In the genomic region with DNA sequence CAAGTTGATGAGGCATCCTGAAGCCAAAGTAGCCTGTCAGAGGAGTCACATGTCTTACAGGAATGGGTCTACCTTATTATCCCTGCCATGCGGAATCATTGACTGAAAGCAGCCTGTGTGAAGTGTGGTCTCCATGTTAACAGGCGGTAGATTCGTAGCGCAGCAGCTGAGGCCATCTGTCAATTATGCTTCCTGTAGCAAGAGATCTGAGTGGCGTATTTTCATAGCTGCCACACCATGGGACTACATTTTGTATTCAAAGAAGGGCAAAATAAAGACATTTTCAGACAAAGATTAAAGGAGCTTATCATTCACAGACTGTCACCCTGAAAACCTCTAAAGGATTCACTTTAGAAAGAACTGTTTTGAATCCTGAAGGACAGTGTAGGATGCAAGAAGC, we compare ENCODE assay signal across 20 cellular contexts.
"Had no signal": no experiment of that assay in that cellular context is flagged by ENCODE, and none has a peak within 500 bp of the region (broad histone marks: within the 10 kb centered on the region; RNA-seq: fewer than 3 reads in every experiment).

No MANE protein-coding gene starts in this region.

- H3K27me3 ChIP-seq: ascending aorta, gastrocnemius medialis, tibial artery had no signal

- H3K27ac ChIP-seq: ascending aorta, breast epithelium, gastrocnemius medialis, prostate gland, tibial artery had no signal

- H3K9me3 ChIP-seq: ascending aorta, gastrocnemius medialis, prostate gland, tibial artery had no signal

- DNase-seq: activated CD4-positive, alpha-beta T cell treated with anti-CD3 and anti-CD28 coated beads, Interleukin-2, amount 10 ng/mL, durations not matched to agents 7 days and 5 days; activated CD4-positive, CD25-positive, alpha-beta regulatory T cell; activated CD8-positive, alpha-beta T cell treated with anti-CD3 and anti-CD28 coated beads, Interleukin-2, amount 10 ng/mL, durations not matched to agents 7 days and 5 days; activated naive CD4-positive, alpha-beta T cell treated with anti-CD3 and anti-CD28 coated beads, Interleukin-2, amount 50 U/mL, for 16 hours; activated T-cell treated with anti-CD3 and anti-CD28 coated beads, Interleukin-2, amount 50 U/mL, for 4 hours; effector CD4-positive, alpha-beta T cell; gastrocnemius medialis; immature natural killer cell; kidney glomerular epithelial cell; left ventricle myocardium superior; nephron progenitor cell; right cardiac atrium; stimulated activated CD4-positive, alpha-beta T cell treated with anti-CD3 and anti-CD28 coated beads, Interleukin-2, amount 100 ng/mL, for 24 hours; stimulated activated naive CD8-positive, alpha-beta T cell treated with anti-CD3 and anti-CD28 coated beads, Interleukin-15, Interleukin-2, amounts not matched to agents 100 U/mL and 50 U/mL, for 24 hours; substantia nigra; T-helper 9 cell; tibial artery had no signal

- H3K36me3 ChIP-seq: ascending aorta, breast epithelium, gastrocnemius medialis, prostate gland, tibial artery had no signal

- H3K4me1 ChIP-seq: ascending aorta, breast epithelium, prostate gland had no signal

- H3K4me3 ChIP-seq: ascending aorta, breast epithelium, gastrocnemius medialis, prostate gland, tibial artery had no signal
